23 cellular contexts compared by ENCODE assay signal in genomic region chr5:105659396-105659795, GRCh38.
DNase-seq lines count a peak whose midpoint lies in the region; TF ChIP-seq lines count a peak whose summit lies in the region.
"Had no signal": no experiment of that assay in that cellular context is flagged by ENCODE, and none has a peak within 500 bp of the region (broad histone marks: within the 10 kb centered on the region; RNA-seq: fewer than 3 reads in every experiment).

No MANE protein-coding gene starts in this region.

- H2BK5ac ChIP-seq in neuronal stem cell (ENCODE audit: low read length) = no peak overlapping the region

- no peak overlapping the region for H3K4ac ChIP-seq in neuronal stem cell (ENCODE audit: low read length)

- WGBS in endodermal cell (ENCODE audit: insufficient coverage in 1 of 2, insufficient read length in 1 of 2), 2 experiments = 78 to 83% methylated on average over 2 to 3 of the region's 3 CpGs
- whole genome bisulfite sequencing in neuronal stem cell (ENCODE audit: extremely low coverage in 2 of 2, insufficient read length in 2 of 2, insufficient replicate concordance in 1 of 2), 2 donors = no CpG with 5 or more reads among the region's 3 CpGs

- no peak overlapping the region for H4K91ac ChIP-seq in neuronal stem cell (ENCODE audit: low read depth, low read length, poor library complexity)

- H3K9me3 Mint-ChIP-seq in endodermal cell = no peaks in the 10 kb centered on the region
- H3K9me3 Mint-ChIP-seq: GM23338, H9 had no signal

- no peaks in the 10 kb centered on the region for H3K27me3 Mint-ChIP-seq in endodermal cell (ENCODE audit: insufficient read depth)
- H3K27me3 Mint-ChIP-seq: CD4-positive, alpha-beta T cell; CD8-positive, alpha-beta memory T cell had no signal

- no peak overlapping the region for H2BK120ac ChIP-seq in neuronal stem cell (ENCODE audit: low read depth, low read length)

- H3K9me3 ChIP-seq in endodermal cell (ENCODE audit: control insufficient read depth, low read length) (no peaks in the 10 kb centered on the region), neuronal stem cell (replicated peaks in 1 of 2; ENCODE audit: control insufficient read depth in 2 of 2, insufficient read depth in 1 of 2, low read depth in 1 of 2, low read length in 2 of 2) (no peaks in the 10 kb centered on the region)
- H3K9me3 ChIP-seq: A549; BE2C; BLaER1 treated with 17β-estradiol and CSF1 and Interleukin-3, amounts not matched to agents 10 nM and 100 nM had no signal

- no peak overlapping the region for H2BK12ac ChIP-seq in neuronal stem cell (ENCODE audit: low read length)

- H3K4me3 ChIP-seq in endodermal cell (ENCODE audit: low read length) (no peak overlapping the region), neuronal stem cell (ENCODE audit: low read length in 2 of 2) (no peak overlapping the region)
- H3K4me3 ChIP-seq: A549; BLaER1 treated with 17β-estradiol and CSF1 and Interleukin-3, amounts not matched to agents 10 nM and 100 nM; GM23338 had no signal

- no peak overlapping the region for H2AK5ac ChIP-seq in neuronal stem cell (ENCODE audit: low read depth, low read length)

- no peak overlapping the region for H3K14ac ChIP-seq in neuronal stem cell (ENCODE audit: low read length)

- no peak overlapping the region for H3K27ac ChIP-seq in endodermal cell (ENCODE audit: low read depth, low read length)
- no peak overlapping the region for H3K27ac ChIP-seq in neuronal stem cell (replicated peaks; ENCODE audit: low read length)
- H3K27ac ChIP-seq: A549; BLaER1 treated with 17β-estradiol and CSF1 and Interleukin-3, amounts not matched to agents 10 nM and 100 nM had no signal

- H3K36me3 Mint-ChIP-seq in endodermal cell (ENCODE audit: low read depth) = no peaks in the 10 kb centered on the region
- H3K36me3 Mint-ChIP-seq: CD14-positive monocyte; CD8-positive, alpha-beta memory T cell had no signal

- H3K18ac ChIP-seq in neuronal stem cell (ENCODE audit: low read length) = no peak overlapping the region

- no peak overlapping the region for H2AFZ ChIP-seq in neuronal stem cell (ENCODE audit: low read length)
- H2AFZ ChIP-seq: GM23338 had no signal

- peak overlapping the region; percentile 10 for H3K27ac Mint-ChIP-seq in endodermal cell
- H3K27ac Mint-ChIP-seq: CD14-positive monocyte; CD4-positive, alpha-beta T cell; CD8-positive, alpha-beta memory T cell; GM23338; H9 had no signal

- H3K23ac ChIP-seq in neuronal stem cell (ENCODE audit: low read depth, low read length, poor library complexity) = no peak overlapping the region

- no peaks in the 10 kb centered on the region for H3K4me1 ChIP-seq in endodermal cell (ENCODE audit: control insufficient read depth, insufficient read depth, low read length)
- no peaks in the 10 kb centered on the region for H3K4me1 ChIP-seq in neuronal stem cell (ENCODE audit: control insufficient read depth in 2 of 2, insufficient read depth in 1 of 2, low read depth in 1 of 2, low read length in 2 of 2)
- H3K4me1 ChIP-seq: A549; BE2C; BLaER1 treated with 17β-estradiol and CSF1 and Interleukin-3, amounts not matched to agents 10 nM and 100 nM had no signal

- no peaks in the 10 kb centered on the region for H3K79me1 ChIP-seq in neuronal stem cell (ENCODE audit: low read depth, low read length)

- H3K36me3 ChIP-seq in endodermal cell (ENCODE audit: control insufficient read depth, insufficient read depth, low read length) = no peaks in the 10 kb centered on the region
- no peaks in the 10 kb centered on the region for H3K36me3 ChIP-seq in neuronal stem cell (replicated peaks in 1 of 2; ENCODE audit: control insufficient read depth in 2 of 2, insufficient read depth in 2 of 2, low read length in 2 of 2)
- H3K36me3 ChIP-seq: BE2C; BLaER1 treated with 17β-estradiol and CSF1 and Interleukin-3, amounts not matched to agents 10 nM and 100 nM had no signal

- no peak overlapping the region for H4K8ac ChIP-seq in neuronal stem cell (ENCODE audit: low read depth, low read length)

- H3K9ac ChIP-seq in endodermal cell (ENCODE audit: extremely low read depth, low read length, poor library complexity, severe bottlenecking) = no peak overlapping the region
- no peak overlapping the region for H3K9ac ChIP-seq in neuronal stem cell (ENCODE audit: low read depth, low read length, poor library complexity)
- H3K9ac ChIP-seq: BLaER1 treated with 17β-estradiol and CSF1 and Interleukin-3, amounts not matched to agents 10 nM and 100 nM had no signal

- DNase-seq in NCI-H82 (lab: John Stamatoyannopoulos, UW) (peak; percentile 1), NCI-H82 treated with DMSO at 0.1 percent for 48 hours (lab: John Stamatoyannopoulos, UW; ENCODE audit: unreplicated experiment) (no peak), endodermal cell (no peak), neuronal stem cell (ENCODE audit: low spot score) (peak; percentile 23), medulla oblongata (ENCODE audit: extremely low spot score) (no peak), midbrain (lab: John Stamatoyannopoulos, UW) (no peak), activated gamma-delta T cell treated with Interleukin-2 at 50 U/mL for 16 hours (no peak)
- DNase-seq: 8988T; ACHN; AML-193; BE2C; Calu3; CD4-positive, alpha-beta T cell; CD8-positive, alpha-beta memory T cell; COR-L47; DMS53; DMS79 treated with DMSO at 0.1 percent for 48 hours; GF-D8; H9 had no signal

- H2BK15ac ChIP-seq in neuronal stem cell (ENCODE audit: low read length) = no peak overlapping the region

- H3K4me3 Mint-ChIP-seq in endodermal cell = no peak overlapping the region
- H3K4me3 Mint-ChIP-seq: CD14-positive monocyte; CD4-positive, alpha-beta T cell; CD8-positive, alpha-beta memory T cell; GM23338; H9 had no signal

- no peaks in the 10 kb centered on the region for H3K27me3 ChIP-seq in endodermal cell (ENCODE audit: control insufficient read depth, insufficient read depth, low read length, poor library complexity, severe bottlenecking)
- no peaks in the 10 kb centered on the region for H3K27me3 ChIP-seq in neuronal stem cell (ENCODE audit: control insufficient read depth in 3 of 3, insufficient read depth in 3 of 3, low read depth in 1 of 3, low read length in 3 of 3)
- H3K27me3 ChIP-seq: BE2C; BLaER1 treated with 17β-estradiol and CSF1 and Interleukin-3, amounts not matched to agents 10 nM and 100 nM had no signal

- TF ChIP-seq CTCF in endodermal cell (conservative IDR thresholded peaks at IDR 0.05) = no peak

- H3K4me1 Mint-ChIP-seq in endodermal cell = peaks cover 4% of the 10 kb centered on the region
- H3K4me1 Mint-ChIP-seq: CD14-positive monocyte; CD8-positive, alpha-beta memory T cell; GM23338; H9 had no signal

- H3K4me2 ChIP-seq in neuronal stem cell (ENCODE audit: insufficient read depth, low read length, poor library complexity, severe bottlenecking) = no peak overlapping the region
- H3K4me2 ChIP-seq: A549; BLaER1 treated with 17β-estradiol and CSF1 and Interleukin-3, amounts not matched to agents 10 nM and 100 nM; GM23338 had no signal

Comparison
In these comparisons a context has a peak if more than half of its experiments do, and no peak if none do; other contexts are left out.
1. DNase-seq: peak in NCI-H82 (single experiment) and neuronal stem cell (single experiment); none in NCI-H82 treated with DMSO at 0.1 percent for 48 hours (single experiment), endodermal cell (single experiment), medulla oblongata (single experiment), midbrain (single experiment) and activated gamma-delta T cell treated with Interleukin-2 at 50 U/mL for 16 hours (single experiment).